12 cellular contexts compared by ENCODE assay signal in the genomic region with DNA sequence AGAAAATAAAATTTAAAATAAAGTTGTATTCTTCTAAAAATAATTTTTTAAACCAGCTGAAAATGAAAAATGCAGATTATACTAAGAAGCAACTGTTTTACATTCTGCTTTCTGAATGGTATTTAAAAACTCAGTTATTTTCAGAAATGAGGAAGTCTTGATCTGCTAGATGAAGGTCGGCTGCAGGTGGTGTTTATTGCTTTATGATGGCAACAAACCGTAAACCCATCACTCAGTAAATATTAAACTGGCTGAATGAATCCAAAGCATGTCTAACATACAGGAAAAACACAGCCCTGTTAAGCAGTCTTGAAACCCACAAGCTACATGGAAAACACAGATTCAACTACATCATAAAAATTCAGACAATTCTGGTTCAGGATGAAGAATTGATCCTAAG. TPM values are rescaled to one million over a fixed set of nuclear protein-coding genes. Genes with fewer than 3 reads are reported as not detected.
DNase-seq lines count a peak whose midpoint lies in the region; ATAC-seq and TF ChIP-seq lines count a peak whose summit lies in the region.
"Had no signal": no experiment of that assay in that cellular context is flagged by ENCODE, and none has a peak within 500 bp of the region (broad histone marks: within the 10 kb centered on the region; RNA-seq: fewer than 3 reads in every experiment).

No MANE protein-coding gene starts in this region.

- no peak for TF ChIP-seq CTCF in GM12865 (IDR thresholded peaks at IDR 0.05; ENCODE audit: insufficient read depth, low read depth, low read length, missing control alignments)
- no peak for TF ChIP-seq CTCF in mesothelial cell of epicardium (IDR thresholded peaks at IDR 0.05; ENCODE audit: unreplicated experiment)

- H3K4me1 Mint-ChIP-seq in mesothelial cell of epicardium (no peaks in the 10 kb centered on the region), T-helper 17 cell (peaks cover 3% of the 10 kb centered on the region)

- ATAC-seq in GM21390 (IDR thresholded peaks at IDR 0.05; ENCODE audit: unreplicated experiment) (peak; percentile 49), HG03280 (IDR thresholded peaks at IDR 0.05; ENCODE audit: unreplicated experiment) (peak; percentile 56), HG02884 (IDR thresholded peaks at IDR 0.05; ENCODE audit: unreplicated experiment) (no peak), T-helper 17 cell (no peak)
- ATAC-seq: foreskin keratinocyte had no signal

- H3K9me3 ChIP-seq in T-helper 17 cell (ENCODE audit: control insufficient read depth, low read length, poor library complexity, severe bottlenecking): no peaks in the 10 kb centered on the region

- DNase-seq in GM12865 (ENCODE audit: low read depth): peak; percentile 42
- DNase-seq in RPMI8226: peak; percentile 71
- no peak for DNase-seq in mesothelial cell of epicardium (ENCODE audit: low spot score in 2 of 2, unreplicated experiment in 2 of 2)
- DNase-seq in NCI-H2029 treated with DMSO at 0.1 percent for 48 hours (lab: John Stamatoyannopoulos, UW): no peak
- no peak for DNase-seq in T-helper 17 cell
- DNase-seq: activated T-cell treated with anti-CD3 and anti-CD28 coated beads, Interleukin-2, amount 50 U/mL, for 48 hours; caudate nucleus; foreskin keratinocyte had no signal

- no peaks in the 10 kb centered on the region for H3K27me3 Mint-ChIP-seq in mesothelial cell of epicardium (ENCODE audit: low read depth)
- peaks cover 5% of the 10 kb centered on the region for H3K27me3 Mint-ChIP-seq in T-helper 17 cell
- H3K27me3 Mint-ChIP-seq: stimulated activated naive CD8-positive, alpha-beta T cell treated with anti-CD3 and anti-CD28 coated beads, Interleukin-15, Interleukin-2, amounts not matched to agents 100 ng/mL and 50 ng/mL, for 24 hours had no signal

- H3K9me3 Mint-ChIP-seq in mesothelial cell of epicardium: peaks cover 18% of the 10 kb centered on the region
- H3K9me3 Mint-ChIP-seq: stimulated activated naive CD8-positive, alpha-beta T cell treated with anti-CD3 and anti-CD28 coated beads, Interleukin-15, Interleukin-2, amounts not matched to agents 100 ng/mL and 50 ng/mL, for 24 hours had no signal

- H3K4me3 Mint-ChIP-seq in mesothelial cell of epicardium (no peak overlapping the region), T-helper 17 cell (no peak overlapping the region)
- H3K4me3 Mint-ChIP-seq: stimulated activated naive CD8-positive, alpha-beta T cell treated with anti-CD3 and anti-CD28 coated beads, Interleukin-15, Interleukin-2, amounts not matched to agents 100 ng/mL and 50 ng/mL, for 24 hours had no signal

- no peak overlapping the region for H3K27ac Mint-ChIP-seq in mesothelial cell of epicardium
- H3K27ac Mint-ChIP-seq in T-helper 17 cell: no peak overlapping the region
- H3K27ac Mint-ChIP-seq: stimulated activated naive CD8-positive, alpha-beta T cell treated with anti-CD3 and anti-CD28 coated beads, Interleukin-15, Interleukin-2, amounts not matched to agents 100 ng/mL and 50 ng/mL, for 24 hours had no signal

- H3K4me3 ChIP-seq in GM12865 (ENCODE audit: low read depth, low read length): peak overlapping the region; percentile 13; the same call in 1 of the 2 replicates

- H3K36me3 Mint-ChIP-seq in mesothelial cell of epicardium: no peaks in the 10 kb centered on the region
- H3K36me3 Mint-ChIP-seq in T-helper 17 cell (ENCODE audit: low read depth): peaks cover 2% of the 10 kb centered on the region

RNA-seq across cellular contexts. Expression of a gene that starts 29.3 kb away (rescaled TPM):
- total RNA-seq in mesothelial cell of epicardium (10.6 to 13.0 TPM (median 10.8 TPM) in 3 replicates), T-helper 17 cell (10 to 100 TPM; 40.2 to 40.3 TPM)

RNA-seq across cellular contexts. Expression of a gene that starts 38.2 kb away (rescaled TPM):
- 0.05 to 0.38 TPM (median 0.07 TPM) in 3 replicates for total RNA-seq in mesothelial cell of epicardium
- 10 to 100 TPM in 1 of 2 donors, 1 to 10 TPM in 1; 2.3 to 15.5 TPM for total RNA-seq in T-helper 17 cell
- total RNA-seq: foreskin keratinocyte had no signal

Comparison
In these comparisons a context has a peak if more than half of its experiments do, and no peak if none do; other contexts are left out.
1. DNase-seq: peak in GM12865 (single experiment) and RPMI8226 (single experiment); none in mesothelial cell of epicardium (0 of 2), NCI-H2029 treated with DMSO at 0.1 percent for 48 hours (single experiment) and T-helper 17 cell (0 of 3).
2. ATAC-seq: peak in GM21390 (single experiment) and HG03280 (single experiment); none in HG02884 (single experiment) and T-helper 17 cell (single experiment).